ENCODE assay signal across 13 cellular contexts in genomic region chr20:62119591-62120364, GRCh38. TPM values are rescaled to one million over a fixed set of nuclear protein-coding genes. Genes with fewer than 3 reads are reported as not detected.
A peak's percentile ranks its signal among the peaks of the same experiment; 100 is the strongest.
DNase-seq lines count a peak whose midpoint lies in the region; ATAC-seq and TF ChIP-seq lines count a peak whose summit lies in the region.
"Had no signal": no experiment of that assay in that cellular context is flagged by ENCODE, and none has a peak within 500 bp of the region (broad histone marks: within the 10 kb centered on the region; RNA-seq: fewer than 3 reads in every experiment).

No MANE protein-coding gene starts in this region.

- TF ChIP-seq CTCF in HFFc6 (IDR thresholded peaks at IDR 0.05) (no peak), brain (conservative IDR thresholded peaks at IDR 0.05) (no peak), nephron progenitor cell (IDR thresholded peaks at IDR 0.05) (no peak)

- ATAC-seq in GM18868 (IDR thresholded peaks at IDR 0.05; ENCODE audit: unreplicated experiment): no peak
- ATAC-seq in GM19463 (IDR thresholded peaks at IDR 0.05; ENCODE audit: unreplicated experiment): no peak

- peaks cover 10% of the 10 kb centered on the region; the same call in 1 of the 2 replicates for H3K36me3 Mint-ChIP-seq in HFFc6 (ENCODE audit: low read depth)
- H3K36me3 Mint-ChIP-seq in brain: peaks cover 8% of the 10 kb centered on the region
- peaks cover 8% of the 10 kb centered on the region for H3K36me3 Mint-ChIP-seq in nephron progenitor cell (ENCODE audit: low read depth)

- H3K27me3 Mint-ChIP-seq in HFFc6 (ENCODE audit: insufficient read depth): peaks cover 23% of the 10 kb centered on the region
- peaks cover 7% of the 10 kb centered on the region for H3K27me3 Mint-ChIP-seq in brain
- H3K27me3 Mint-ChIP-seq in nephron progenitor cell (ENCODE audit: low read depth, poor library complexity): peaks cover 65% of the 10 kb centered on the region

- H3K4me3 Mint-ChIP-seq in HFFc6: peak overlapping the region; percentile 47; the same call in 1 of the 2 replicates
- H3K4me3 Mint-ChIP-seq in brain: peak overlapping the region; percentile 72 to 93 (median 87)
- H3K4me3 Mint-ChIP-seq in nephron progenitor cell: peak overlapping the region; percentile 58

- DNase-seq in HFFc6 (no peak), nephron progenitor cell (no peak), NCI-H1694 (lab: John Stamatoyannopoulos, UW) (no peak)
- DNase-seq: activated CD4-positive, CD25-positive, alpha-beta regulatory T cell; activated naive CD4-positive, alpha-beta T cell treated with anti-CD3 and anti-CD28 coated beads, Interleukin-2, amount 50 U/mL, for 16 hours; COR-L47; mammary epithelial cell; NCI-H446; spleen; stimulated activated CD8-positive, alpha-beta memory T cell treated with anti-CD3 and anti-CD28 coated beads, Interleukin-4, amount 100 ng/mL, for 48 hours had no signal

- peaks cover 9% of the 10 kb centered on the region; the same call in 1 of the 2 replicates for H3K9me3 Mint-ChIP-seq in HFFc6
- H3K9me3 Mint-ChIP-seq in brain: peaks cover 0 to 6% (median 0%) of the 10 kb centered on the region in 5 experiments
- peaks cover 3% of the 10 kb centered on the region for H3K9me3 Mint-ChIP-seq in nephron progenitor cell

- no peak overlapping the region for H3K27ac Mint-ChIP-seq in HFFc6
- H3K27ac Mint-ChIP-seq in brain: peak overlapping the region in 4 of 5 experiments; percentile 62 to 96 (median 83)
- H3K27ac Mint-ChIP-seq in nephron progenitor cell: no peak overlapping the region

- H3K4me1 Mint-ChIP-seq in HFFc6 (ENCODE audit: low read depth): peaks cover 25% of the 10 kb centered on the region
- peaks cover 58% of the 10 kb centered on the region for H3K4me1 Mint-ChIP-seq in brain
- H3K4me1 Mint-ChIP-seq in nephron progenitor cell: peaks cover 37% of the 10 kb centered on the region

RNA-seq across cellular contexts. Expression of gene LSM14B, which starts 2.5 kb away (rescaled TPM):
- 10 to 100 TPM; 40.4 to 42.7 (median 40.9) TPM for total RNA-seq in HFFc6 (2021; fragmentation: NEBNext Ultra II Directional; extraction: Animal tissue kit (Norgen Biotek cat#: 25700))
- polyA plus RNA-seq in brain (ENCODE audit: insufficient read depth, low read depth, low replicate concordance): 171 TPM

RNA-seq across cellular contexts. Expression of gene PSMA7, which starts 23.4 kb away (rescaled TPM):
- 100 to 1,000 TPM; 296 to 357 (median 334) TPM for total RNA-seq in HFFc6 (2021; fragmentation: NEBNext Ultra II Directional; extraction: Animal tissue kit (Norgen Biotek cat#: 25700))
- polyA plus RNA-seq in brain (ENCODE audit: insufficient read depth, low read depth, low replicate concordance): 404 TPM

RNA-seq across cellular contexts. Expression of gene SS18L1, which starts 23.8 kb away (rescaled TPM):
- 1 to 10 TPM; 5.5 to 7.9 (median 5.9) TPM for total RNA-seq in HFFc6 (2021; fragmentation: NEBNext Ultra II Directional; extraction: Animal tissue kit (Norgen Biotek cat#: 25700))
- polyA plus RNA-seq in brain (ENCODE audit: insufficient read depth, low read depth, low replicate concordance): 39.8 TPM

RNA-seq across cellular contexts. Expression of gene TAF4, which starts 54.1 kb away (rescaled TPM):
- total RNA-seq in HFFc6 (2021; fragmentation: NEBNext Ultra II Directional; extraction: Animal tissue kit (Norgen Biotek cat#: 25700)): 10 to 100 TPM in 3 of 6 experiments, 1 to 10 TPM in 3; 9.4 to 11.7 (median 9.9) TPM
- 15.1 TPM for polyA plus RNA-seq in brain (ENCODE audit: insufficient read depth, low read depth, low replicate concordance)

Comparison
In these comparisons a context has a peak if more than half of its experiments do, and no peak if none do; other contexts are left out.
1. H3K27ac Mint-ChIP-seq: peak in brain (4 of 5); none in HFFc6 (single experiment) and nephron progenitor cell (single experiment).
2. Peak in every context shown above with its lines, with median percentiles within 50 percentile points of each other: H3K4me3 Mint-ChIP-seq.